10 cellular contexts compared by ENCODE assay signal in genomic region chr1:202018476-202019234, GRCh38. TPM values are rescaled to one million over a fixed set of nuclear protein-coding genes. Genes with fewer than 3 reads are reported as not detected.
DNase-seq lines count a peak whose midpoint lies in the region; ATAC-seq and TF ChIP-seq lines count a peak whose summit lies in the region.
"Had no signal": no experiment of that assay in that cellular context is flagged by ENCODE, and none has a peak within 500 bp of the region (broad histone marks: within the 10 kb centered on the region; RNA-seq: fewer than 3 reads in every experiment).

No MANE protein-coding gene starts in this region.

- peak; percentile 69 for DNase-seq in H7
- peak; percentile 78 for DNase-seq in NCI-H526 treated with DMSO at 0.1 percent for 48 hours (lab: John Stamatoyannopoulos, UW)
- peak; percentile 46 to 60 for DNase-seq in erythroblast (lab: John Stamatoyannopoulos, UW)
- peak; percentile 55 to 61 for DNase-seq in trophoblast cell
- DNase-seq in activated CD4-positive, alpha-beta T cell treated with anti-CD3 and anti-CD28 coated beads, Interleukin-2, amount 10 ng/mL, durations not matched to agents 7 days and 5 days, result no peak
- no peak for DNase-seq in putamen (ENCODE audit: low spot score)
- DNase-seq in middle frontal gyrus (ENCODE audit: extremely low spot score, low spot score), result no peak
- DNase-seq: activated naive CD4-positive, alpha-beta T cell had no signal

- ATAC-seq in GM21515 (IDR thresholded peaks at IDR 0.05; ENCODE audit: unreplicated experiment), result no peak

- H4K91ac ChIP-seq in trophoblast cell (ENCODE audit: low read depth, low read length), result peak overlapping the region; percentile 61

- H3K79me1 ChIP-seq in trophoblast cell (ENCODE audit: low read length), result peaks cover 11% of the 10 kb centered on the region

- CTCF ChIA-PET in activated CD4-positive, alpha-beta T cell treated with anti-CD3 and anti-CD28 coated beads, Interleukin-2, amount 10 ng/mL, durations not matched to agents 7 days and 5 days (lab: Charles Lee), result no interaction called here

- H3K9me3 Mint-ChIP-seq in activated CD4-positive, alpha-beta T cell treated with anti-CD3 and anti-CD28 coated beads, Interleukin-2, amount 10 ng/mL, durations not matched to agents 7 days and 5 days, result no peaks in the 10 kb centered on the region

- no peak overlapping the region for H4K8ac ChIP-seq in trophoblast cell (ENCODE audit: low read depth, low read length)

- H3K14ac ChIP-seq in trophoblast cell (ENCODE audit: low read length), result peak overlapping the region; percentile 5

- no peak overlapping the region for H2BK12ac ChIP-seq in trophoblast cell (ENCODE audit: low read length)

- no peak overlapping the region for H3K4me3 Mint-ChIP-seq in activated CD4-positive, alpha-beta T cell treated with anti-CD3 and anti-CD28 coated beads, Interleukin-2, amount 10 ng/mL, durations not matched to agents 7 days and 5 days

- peaks cover 8% of the 10 kb centered on the region for H3K27me3 Mint-ChIP-seq in activated CD4-positive, alpha-beta T cell treated with anti-CD3 and anti-CD28 coated beads, Interleukin-2, amount 10 ng/mL, durations not matched to agents 7 days and 5 days

- no peak overlapping the region for H3K27ac Mint-ChIP-seq in activated CD4-positive, alpha-beta T cell treated with anti-CD3 and anti-CD28 coated beads, Interleukin-2, amount 10 ng/mL, durations not matched to agents 7 days and 5 days

- no peak overlapping the region for H2BK120ac ChIP-seq in trophoblast cell (ENCODE audit: insufficient read depth, low read length, poor library complexity)

- no peak overlapping the region for H3K4ac ChIP-seq in trophoblast cell (ENCODE audit: low read depth, low read length)

- no peak overlapping the region for H3K9ac ChIP-seq in trophoblast cell (ENCODE audit: low read length)

- H3K4me1 Mint-ChIP-seq in activated CD4-positive, alpha-beta T cell treated with anti-CD3 and anti-CD28 coated beads, Interleukin-2, amount 10 ng/mL, durations not matched to agents 7 days and 5 days, result peaks cover 2% of the 10 kb centered on the region

- no peaks in the 10 kb centered on the region for H3K27me3 ChIP-seq in H7 (ENCODE audit: control insufficient read depth, insufficient read depth, low read length)
- no peaks in the 10 kb centered on the region for H3K27me3 ChIP-seq in trophoblast cell (ENCODE audit: insufficient read depth, low read length)

- H3K27ac ChIP-seq in trophoblast cell (ENCODE audit: low read depth, low read length), result peak overlapping the region; percentile 63
- H3K27ac ChIP-seq: SJCRH30 had no signal

- H3K4me2 ChIP-seq in trophoblast cell (ENCODE audit: low read length), result peak overlapping the region; percentile 40

- H3K4me1 ChIP-seq in trophoblast cell (ENCODE audit: control insufficient read depth in 1 of 2, insufficient read depth in 2 of 2, low read length in 2 of 2), result peaks cover 21 to 26% of the 10 kb centered on the region in 2 experiments

- no peak overlapping the region for H2AK5ac ChIP-seq in trophoblast cell (ENCODE audit: low read length)

- TF ChIP-seq POLR2A in erythroblast (IDR thresholded peaks at IDR 0.05; ENCODE audit: low read length), result no peak

- no peak overlapping the region for H3K4me3 ChIP-seq in H7 (ENCODE audit: insufficient read depth, low read depth, low read length)
- no peak overlapping the region for H3K4me3 ChIP-seq in trophoblast cell (ENCODE audit: low read depth, low read length)
- H3K4me3 ChIP-seq: SJCRH30 had no signal

- H3K23ac ChIP-seq in trophoblast cell (ENCODE audit: low read length), result no peak overlapping the region

- no peak overlapping the region for H2BK5ac ChIP-seq in trophoblast cell (ENCODE audit: low read depth, low read length, poor library complexity)

- H3K36me3 ChIP-seq in H7 (replicated peaks; ENCODE audit: control insufficient read depth, insufficient read depth, low read length) (peaks cover 11% of the 10 kb centered on the region), trophoblast cell (ENCODE audit: control insufficient read depth in 1 of 2, insufficient read depth in 2 of 2, low read length in 2 of 2) (peaks cover 14 to 16% of the 10 kb centered on the region in 2 experiments)
- H3K36me3 ChIP-seq: SJCRH30 had no signal

- POLR2A ChIA-PET in activated CD4-positive, alpha-beta T cell treated with anti-CD3 and anti-CD28 coated beads, Interleukin-2, amount 10 ng/mL, durations not matched to agents 7 days and 5 days (lab: Charles Lee), result no interaction called here

- H3K9me3 ChIP-seq in trophoblast cell (ENCODE audit: insufficient read depth, low read depth, low read length), result peaks cover 2% of the 10 kb centered on the region
- H3K9me3 ChIP-seq: SJCRH30 had no signal

- H3K36me3 Mint-ChIP-seq in activated CD4-positive, alpha-beta T cell treated with anti-CD3 and anti-CD28 coated beads, Interleukin-2, amount 10 ng/mL, durations not matched to agents 7 days and 5 days (ENCODE audit: low read depth), result no peaks in the 10 kb centered on the region

- WGBS in trophoblast cell (ENCODE audit: extremely low coverage, insufficient coverage, insufficient read length), result no CpG with 5 or more reads among the region's 18 CpGs

- no peak overlapping the region for H3K18ac ChIP-seq in trophoblast cell (ENCODE audit: low read length)

- H3K79me2 ChIP-seq in trophoblast cell (ENCODE audit: control insufficient read depth, insufficient read depth, low read length, poor library complexity), result no peaks in the 10 kb centered on the region

- no peak overlapping the region for H2AFZ ChIP-seq in trophoblast cell (ENCODE audit: insufficient read depth, low read length, poor library complexity)

- no peak overlapping the region for H4K12ac ChIP-seq in trophoblast cell (ENCODE audit: low read depth, low read length)

RNA-seq across cellular contexts. Expression of gene ELF3, which starts 8.3 kb away (rescaled TPM):
- total RNA-seq in H7 (2014; rRNA removed; shearing (Covaris generic)), result 3.6 and 6.9 TPM in 2 replicates
- 35.9 and 38.6 TPM in 2 replicates for polyA plus RNA-seq in trophoblast cell (2013)
- total RNA-seq in activated CD4-positive, alpha-beta T cell treated with anti-CD3 and anti-CD28 coated beads, Interleukin-2, amount 10 ng/mL, durations not matched to agents 7 days and 5 days, result under 1 TPM; 0.22 to 0.56 TPM

RNA-seq across cellular contexts. Expression of gene RNPEP, which starts 36.2 kb away (rescaled TPM):
- total RNA-seq in H7 (2014; rRNA removed; shearing (Covaris generic)), result 129 and 136 TPM in 2 replicates
- 43.6 and 45.1 TPM in 2 replicates for polyA plus RNA-seq in trophoblast cell (2013)
- total RNA-seq in activated CD4-positive, alpha-beta T cell treated with anti-CD3 and anti-CD28 coated beads, Interleukin-2, amount 10 ng/mL, durations not matched to agents 7 days and 5 days, result 10 to 100 TPM; 31.0 to 32.8 TPM

Comparison
In these comparisons a context has a peak if more than half of its experiments do, and no peak if none do; other contexts are left out.
1. DNase-seq: peak in H7 (single experiment), NCI-H526 treated with DMSO at 0.1 percent for 48 hours (single experiment), erythroblast (2 of 2) and trophoblast cell (2 of 2); none in activated CD4-positive, alpha-beta T cell treated with anti-CD3 and anti-CD28 coated beads, Interleukin-2, amount 10 ng/mL, durations not matched to agents 7 days and 5 days (single experiment), putamen (single experiment) and middle frontal gyrus (single experiment).